ENCODE assay signal across 1 cellular context in genomic region chr16:4380131-4381063, GRCh38.
A peak's percentile ranks its signal among the peaks of the same experiment; 100 is the strongest.
TF ChIP-seq lines count a peak whose summit lies in the region.

No MANE protein-coding gene starts in this region.

TF ChIP-seq in HEK293, 187 proteins besides CTCF, POLR2A, EP300 and RAD21 (continued from another document):
- 0 out of 2 replicates have a peak, but pooled peaks have one; percentile 27 for TF ChIP-seq EGR2 (tag by site-specific recombination; IDR thresholded peaks at IDR 0.05; ENCODE audit: low read depth)
